In the genomic region with DNA sequence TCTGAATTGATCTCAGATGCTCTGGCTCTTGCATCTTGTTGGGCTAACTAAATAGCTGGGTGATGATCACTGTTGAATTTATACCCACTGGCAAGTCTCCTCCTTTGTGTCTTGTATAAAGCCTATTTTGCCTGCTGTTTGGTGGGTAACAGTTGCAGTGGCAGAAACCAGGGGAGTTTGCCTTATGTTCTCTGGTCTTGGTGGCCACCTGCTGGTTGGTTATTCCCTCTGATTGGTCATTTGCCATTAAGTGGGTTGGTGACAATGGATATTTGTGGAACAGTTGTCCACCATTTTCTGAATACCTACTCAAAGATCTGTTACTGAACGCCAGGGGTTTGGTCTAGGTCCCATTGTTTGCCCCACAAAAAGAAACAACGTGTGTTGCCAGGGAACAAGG, we compare ENCODE assay signal across 1 cellular context.
TF ChIP-seq lines count a peak whose summit lies in the region.

No MANE protein-coding gene starts in this region.

TF ChIP-seq in GM23338, 12 proteins besides CTCF, POLR2A, EP300 and RAD21 (continued from another document):
- TF ChIP-seq ZNF331 (CRISPR knock-in tag; IDR thresholded peaks at IDR 0.05; ENCODE audit: low read depth) (no peak), CREB1 (CRISPR knock-in tag; IDR thresholded peaks at IDR 0.05; ENCODE audit: low read depth) (no peak), NANOG (IDR thresholded peaks at IDR 0.05; ENCODE audit: borderline replicate concordance) (no peak), EZH2 (IDR thresholded peaks at IDR 0.05; ENCODE audit: low read depth, unreplicated experiment) (no peak), STAT1 (IDR thresholded peaks at IDR 0.05; ENCODE audit: unreplicated experiment) (no peak), EZH2phosphoT487 (IDR thresholded peaks at IDR 0.05; ENCODE audit: unreplicated experiment) (no peak)
- TF ChIP-seq, protein P1, sequence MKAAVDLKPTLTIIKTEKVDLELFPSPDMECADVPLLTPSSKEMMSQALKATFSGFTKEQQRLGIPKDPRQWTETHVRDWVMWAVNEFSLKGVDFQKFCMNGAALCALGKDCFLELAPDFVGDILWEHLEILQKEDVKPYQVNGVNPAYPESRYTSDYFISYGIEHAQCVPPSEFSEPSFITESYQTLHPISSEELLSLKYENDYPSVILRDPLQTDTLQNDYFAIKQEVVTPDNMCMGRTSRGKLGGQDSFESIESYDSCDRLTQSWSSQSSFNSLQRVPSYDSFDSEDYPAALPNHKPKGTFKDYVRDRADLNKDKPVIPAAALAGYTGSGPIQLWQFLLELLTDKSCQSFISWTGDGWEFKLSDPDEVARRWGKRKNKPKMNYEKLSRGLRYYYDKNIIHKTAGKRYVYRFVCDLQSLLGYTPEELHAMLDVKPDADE (IDR thresholded peaks at IDR 0.05): no peak
- TF ChIP-seq, protein P2, sequence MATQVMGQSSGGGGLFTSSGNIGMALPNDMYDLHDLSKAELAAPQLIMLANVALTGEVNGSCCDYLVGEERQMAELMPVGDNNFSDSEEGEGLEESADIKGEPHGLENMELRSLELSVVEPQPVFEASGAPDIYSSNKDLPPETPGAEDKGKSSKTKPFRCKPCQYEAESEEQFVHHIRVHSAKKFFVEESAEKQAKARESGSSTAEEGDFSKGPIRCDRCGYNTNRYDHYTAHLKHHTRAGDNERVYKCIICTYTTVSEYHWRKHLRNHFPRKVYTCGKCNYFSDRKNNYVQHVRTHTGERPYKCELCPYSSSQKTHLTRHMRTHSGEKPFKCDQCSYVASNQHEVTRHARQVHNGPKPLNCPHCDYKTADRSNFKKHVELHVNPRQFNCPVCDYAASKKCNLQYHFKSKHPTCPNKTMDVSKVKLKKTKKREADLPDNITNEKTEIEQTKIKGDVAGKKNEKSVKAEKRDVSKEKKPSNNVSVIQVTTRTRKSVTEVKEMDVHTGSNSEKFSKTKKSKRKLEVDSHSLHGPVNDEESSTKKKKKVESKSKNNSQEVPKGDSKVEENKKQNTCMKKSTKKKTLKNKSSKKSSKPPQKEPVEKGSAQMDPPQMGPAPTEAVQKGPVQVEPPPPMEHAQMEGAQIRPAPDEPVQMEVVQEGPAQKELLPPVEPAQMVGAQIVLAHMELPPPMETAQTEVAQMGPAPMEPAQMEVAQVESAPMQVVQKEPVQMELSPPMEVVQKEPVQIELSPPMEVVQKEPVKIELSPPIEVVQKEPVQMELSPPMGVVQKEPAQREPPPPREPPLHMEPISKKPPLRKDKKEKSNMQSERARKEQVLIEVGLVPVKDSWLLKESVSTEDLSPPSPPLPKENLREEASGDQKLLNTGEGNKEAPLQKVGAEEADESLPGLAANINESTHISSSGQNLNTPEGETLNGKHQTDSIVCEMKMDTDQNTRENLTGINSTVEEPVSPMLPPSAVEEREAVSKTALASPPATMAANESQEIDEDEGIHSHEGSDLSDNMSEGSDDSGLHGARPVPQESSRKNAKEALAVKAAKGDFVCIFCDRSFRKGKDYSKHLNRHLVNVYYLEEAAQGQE (IDR thresholded peaks at IDR 0.05; ENCODE audit: unreplicated experiment): no peak
